16 cellular contexts compared by ENCODE assay signal in the genomic region with DNA sequence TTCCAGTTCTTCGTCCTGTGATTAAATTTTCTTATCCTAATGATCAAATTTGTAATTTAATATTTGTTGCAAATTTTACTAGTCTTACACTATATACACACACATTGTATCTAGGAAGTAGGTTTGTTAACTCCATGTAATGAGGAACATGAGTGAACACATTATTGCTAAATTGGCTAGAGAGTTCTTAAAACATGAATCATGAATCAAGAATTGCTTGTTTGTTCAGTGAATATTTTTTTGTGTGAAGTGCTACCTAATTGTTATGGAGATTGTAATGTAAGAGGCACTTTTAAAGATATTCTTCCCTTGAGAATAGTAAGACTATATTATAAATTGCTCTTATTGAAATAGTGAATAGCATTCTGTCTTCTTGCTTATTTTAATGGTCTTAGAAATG. TPM values are rescaled to one million over a fixed set of nuclear protein-coding genes. Genes with fewer than 3 reads are reported as not detected.
DNase-seq lines count a peak whose midpoint lies in the region; ATAC-seq, FAIRE-seq and TF ChIP-seq lines count a peak whose summit lies in the region.
"Had no signal": no experiment of that assay in that cellular context is flagged by ENCODE, and none has a peak within 500 bp of the region (broad histone marks: within the 10 kb centered on the region; RNA-seq: fewer than 3 reads in every experiment).

No MANE protein-coding gene starts in this region.

- in situ Hi-C loops in HepG2 (cut with HindIII; ENCODE audit: extremely low pct_ligation_motif_present, low pct_unique_long_range_greater_than_20kb) = no loop called here

- intact Hi-C loops in HepG2 (cut with micrococcal nuclease; ENCODE audit: unreplicated experiment) = no loop called here

- H3K36me3 Mint-ChIP-seq in activated naive CD8-positive, alpha-beta T cell treated with anti-CD3 and anti-CD28 coated beads, Interleukin-2, amount 50 U/mL, for 24 hours (ENCODE audit: low read depth) = no peaks in the 10 kb centered on the region
- H3K36me3 Mint-ChIP-seq in activated CD4-positive, alpha-beta memory T cell treated with anti-CD3 and anti-CD28 coated beads, Interleukin-2, amount 10 ng/mL, durations not matched to agents 7 days and 5 days (ENCODE audit: low read depth) = peaks cover 3% of the 10 kb centered on the region
- H3K36me3 Mint-ChIP-seq: type B pancreatic cell had no signal

- H3K36me3 ChIP-seq in fibroblast of lung (ENCODE audit: control insufficient read depth, insufficient read depth, low read length) = no peaks in the 10 kb centered on the region
- 0 out of 5 replicates have a peak, but pooled peaks cover 0 to 2% of the 10 kb centered on the region in 2 experiments for H3K36me3 ChIP-seq in HepG2 (replicated peaks in 1 of 2; ENCODE audit: control insufficient read depth in 1 of 2, insufficient read depth in 2 of 2, low read length in 2 of 2)
- H3K36me3 ChIP-seq: prostate gland had no signal

- no peaks in the 10 kb centered on the region for H3K9me3 Mint-ChIP-seq in activated naive CD8-positive, alpha-beta T cell treated with anti-CD3 and anti-CD28 coated beads, Interleukin-2, amount 50 U/mL, for 24 hours
- H3K9me3 Mint-ChIP-seq in activated CD4-positive, alpha-beta memory T cell treated with anti-CD3 and anti-CD28 coated beads, Interleukin-2, amount 10 ng/mL, durations not matched to agents 7 days and 5 days = no peaks in the 10 kb centered on the region
- H3K9me3 Mint-ChIP-seq: central memory CD8-positive, alpha-beta T cell; type B pancreatic cell had no signal

- CTCF ChIA-PET in HepG2 (lab: Yijun Ruan, JAX; ENCODE audit: low intra/inter-chr PET ratio, low total read pairs) = no interaction called here
- CTCF ChIA-PET in activated CD4-positive, alpha-beta memory T cell treated with anti-CD3 and anti-CD28 coated beads, Interleukin-2, amount 10 ng/mL, durations not matched to agents 7 days and 5 days (lab: Charles Lee) = no interaction called here

- TF ChIP-seq CTCF in fibroblast of lung (conservative IDR thresholded peaks at IDR 0.05 in 1 of 2, IDR thresholded peaks at IDR 0.05 in 1 of 2; ENCODE audit: low read depth in 1 of 2, low read length in 2 of 2) (no peak), HepG2 (CRISPR knock-in tag; IDR thresholded peaks at IDR 0.05) (no peak)

- H3K27me3 Mint-ChIP-seq in activated naive CD8-positive, alpha-beta T cell treated with anti-CD3 and anti-CD28 coated beads, Interleukin-2, amount 50 U/mL, for 24 hours = peaks cover 7% of the 10 kb centered on the region
- no peaks in the 10 kb centered on the region for H3K27me3 Mint-ChIP-seq in activated CD4-positive, alpha-beta memory T cell treated with anti-CD3 and anti-CD28 coated beads, Interleukin-2, amount 10 ng/mL, durations not matched to agents 7 days and 5 days
- H3K27me3 Mint-ChIP-seq: central memory CD8-positive, alpha-beta T cell; type B pancreatic cell had no signal

- H3K27ac ChIP-seq in fibroblast of lung (ENCODE audit: insufficient read depth, low read length) (no peak overlapping the region), HepG2 (ENCODE audit: extremely low read length, insufficient read depth, low read length) (no peak overlapping the region)
- H3K27ac ChIP-seq: prostate gland had no signal

- no peaks in the 10 kb centered on the region for H4K20me1 ChIP-seq in fibroblast of lung (ENCODE audit: control insufficient read depth, extremely low read depth, insufficient read depth, low read length)
- H4K20me1 ChIP-seq in HepG2 (ENCODE audit: insufficient read depth, low read length) = no peaks in the 10 kb centered on the region

- DNase-seq in SIG-M5 treated with dmso at 0.1 percent for 504 hours (lab: John Stamatoyannopoulos, UW; ENCODE audit: unreplicated experiment) (peak; percentile 28), SIG-M5 (lab: John Stamatoyannopoulos, UW) (no peak), NOMO-1 treated with dmso at 0.1 percent for 144 hours (lab: John Stamatoyannopoulos, UW; ENCODE audit: unreplicated experiment) (peak; percentile 6), fibroblast of lung (ENCODE audit: low read depth in 2 of 2) (peak; percentile 45 to 51), HepG2 (ENCODE audit: low spot score) (no peak)
- DNase-seq in activated naive CD8-positive, alpha-beta T cell treated with anti-CD3 and anti-CD28 coated beads, Interleukin-2, amount 50 U/mL, for 24 hours = no peak
- DNase-seq in activated CD4-positive, alpha-beta memory T cell treated with anti-CD3 and anti-CD28 coated beads, Interleukin-2, amount 10 ng/mL, durations not matched to agents 7 days and 5 days = no peak
- DNase-seq: activated CD4-positive, alpha-beta T cell treated with anti-CD3 and anti-CD28 coated beads, Interleukin-2, amount 50 U/mL, for 48 hours; activated effector memory CD4-positive, alpha-beta T cell treated with anti-CD3 and anti-CD28 coated beads, Interleukin-2, amount 50 U/mL, for 16 hours; DND-41; NCI-H510A treated with DMSO at 0.1 percent for 48 hours had no signal

- no TSS peak for BruUV-seq in HepG2 (replicated peaks; lab: Mats Ljungman, UMichigan)

- POLR2A ChIA-PET in HepG2 (lab: Yijun Ruan, JAX) = no interaction called here
- POLR2A ChIA-PET in activated CD4-positive, alpha-beta memory T cell treated with anti-CD3 and anti-CD28 coated beads, Interleukin-2, amount 10 ng/mL, durations not matched to agents 7 days and 5 days (lab: Charles Lee) = interaction anchor here (1.0 kb wide), 1 partner anchor 199 kb away, joined by 3 read pairs; no protein-coding TSS in a partner anchor

- no peak overlapping the region for H3K4me3 Mint-ChIP-seq in activated naive CD8-positive, alpha-beta T cell treated with anti-CD3 and anti-CD28 coated beads, Interleukin-2, amount 50 U/mL, for 24 hours
- H3K4me3 Mint-ChIP-seq in activated CD4-positive, alpha-beta memory T cell treated with anti-CD3 and anti-CD28 coated beads, Interleukin-2, amount 10 ng/mL, durations not matched to agents 7 days and 5 days = no peak overlapping the region
- H3K4me3 Mint-ChIP-seq: central memory CD8-positive, alpha-beta T cell; type B pancreatic cell had no signal

- H3K4me1 ChIP-seq in fibroblast of lung (ENCODE audit: control insufficient read depth, extremely low read depth, insufficient read depth, low read length) = peaks cover 4% of the 10 kb centered on the region
- H3K4me1 ChIP-seq in HepG2 (ENCODE audit: insufficient read depth, low read length) = peaks cover 19% of the 10 kb centered on the region; the same call in 1 of the 2 replicates
- H3K4me1 ChIP-seq: prostate gland had no signal

- H2AFZ ChIP-seq in fibroblast of lung (ENCODE audit: low read length) (no peak overlapping the region), HepG2 (ENCODE audit: low read length) (no peak overlapping the region)

- ATAC-seq in activated naive CD8-positive, alpha-beta T cell treated with anti-CD3 and anti-CD28 coated beads, Interleukin-2, amount 50 U/mL, for 24 hours = no peak
- ATAC-seq in HepG2 (no peak), HG02642 (IDR thresholded peaks at IDR 0.05; ENCODE audit: poor library complexity, unreplicated experiment) (no peak)

- H3K4me2 ChIP-seq in fibroblast of lung (ENCODE audit: extremely low read depth, insufficient read depth, low read length) (no peak overlapping the region), HepG2 (ENCODE audit: low read depth, low read length) (no peak overlapping the region)

- TF ChIP-seq EP300 in HepG2 (IDR thresholded peaks at IDR 0.05; ENCODE audit: low read depth in 2 of 2, low read length in 2 of 2) = no peak
- no peak for TF ChIP-seq EP300 in HepG2 (CRISPR knock-in tag; IDR thresholded peaks at IDR 0.05; ENCODE audit: borderline replicate concordance)

- H3K4me3 ChIP-seq in fibroblast of lung (replicated peaks in 1 of 4; ENCODE audit: control extremely low read depth in 1 of 4, insufficient read depth in 1 of 4, low read depth in 3 of 4, low read length in 4 of 4) (peak overlapping the region in 1 of 4 experiments; percentile 12), HepG2 (replicated peaks in 1 of 3; ENCODE audit: insufficient read depth in 1 of 3, low read depth in 2 of 3, low read length in 3 of 3) (no peak overlapping the region)
- H3K4me3 ChIP-seq: prostate gland had no signal

- no peak for TF ChIP-seq POLR2A in HepG2 (IDR thresholded peaks at IDR 0.05; ENCODE audit: insufficient read depth in 1 of 2, low read depth in 2 of 2, low read length in 2 of 2)

- H3K79me2 ChIP-seq in fibroblast of lung (ENCODE audit: control insufficient read depth, insufficient read depth, low read length) (peaks cover 85% of the 10 kb centered on the region), HepG2 (ENCODE audit: insufficient read depth, low read length) (peaks cover 32% of the 10 kb centered on the region)

- 96% methylated on average over 1 of the region's 1 CpG for WGBS in HepG2 (ENCODE audit: low lambda C conversion rate)

- H3K27me3 ChIP-seq in fibroblast of lung (ENCODE audit: control insufficient read depth, insufficient read depth, low read length) = no peaks in the 10 kb centered on the region
- no peaks in the 10 kb centered on the region for H3K27me3 ChIP-seq in HepG2 (ENCODE audit: control insufficient read depth in 1 of 2, insufficient read depth in 2 of 2, low read length in 2 of 2)

- peaks cover 10% of the 10 kb centered on the region for H3K4me1 Mint-ChIP-seq in activated naive CD8-positive, alpha-beta T cell treated with anti-CD3 and anti-CD28 coated beads, Interleukin-2, amount 50 U/mL, for 24 hours
- peaks cover 26% of the 10 kb centered on the region for H3K4me1 Mint-ChIP-seq in activated CD4-positive, alpha-beta memory T cell treated with anti-CD3 and anti-CD28 coated beads, Interleukin-2, amount 10 ng/mL, durations not matched to agents 7 days and 5 days

- no peaks in the 10 kb centered on the region for H3K9me3 ChIP-seq in fibroblast of lung (ENCODE audit: control insufficient read depth, insufficient read depth, low read depth, low read length)
- no peaks in the 10 kb centered on the region for H3K9me3 ChIP-seq in HepG2 (ENCODE audit: low read length)
- H3K9me3 ChIP-seq: prostate gland had no signal

- no peak for TF ChIP-seq RAD21 in HepG2 (CRISPR knock-in tag; IDR thresholded peaks at IDR 0.05)

- H3K27ac Mint-ChIP-seq in activated naive CD8-positive, alpha-beta T cell treated with anti-CD3 and anti-CD28 coated beads, Interleukin-2, amount 50 U/mL, for 24 hours = no peak overlapping the region
- no peak overlapping the region for H3K27ac Mint-ChIP-seq in activated CD4-positive, alpha-beta memory T cell treated with anti-CD3 and anti-CD28 coated beads, Interleukin-2, amount 10 ng/mL, durations not matched to agents 7 days and 5 days
- H3K27ac Mint-ChIP-seq: type B pancreatic cell had no signal

- H3K9ac ChIP-seq in fibroblast of lung (ENCODE audit: insufficient read depth, low read length) = no peak overlapping the region
- no peak overlapping the region for H3K9ac ChIP-seq in HepG2 (ENCODE audit: insufficient read depth, low read depth, low read length)

- FAIRE-seq in HepG2 (lab: Jason Lieb, UNC) = no peak

RNA-seq across cellular contexts. Expression of gene GPSM2, which starts 4.6 kb away (rescaled TPM):
- 28.0 and 36.2 TPM in 2 replicates for total RNA-seq in fibroblast of lung
- polyA plus RNA-seq in fibroblast of lung = 32.6 and 61.1 TPM in 2 replicates
- polyA plus RNA-seq in fibroblast of lung (2012) = 23.5 and 38.5 TPM in 2 replicates
- polyA minus RNA-seq in fibroblast of lung (ENCODE audit: low replicate concordance) = 8.4 and 19.6 TPM in 2 replicates
- 24.8 and 26.4 TPM in 2 replicates for total RNA-seq in HepG2 (2016; rRNA removed; fragmentation: Illumina TruSeq; extraction: Trizol)
- total RNA-seq in HepG2 (2016; cell fraction: cytosol; rRNA removed; fragmentation: Illumina TruSeq; extraction: Trizol; ENCODE audit: low read depth) = 13.7 and 15.4 TPM in 2 replicates
- total RNA-seq in HepG2 (2016; cell fraction: insoluble cytoplasmic fraction; rRNA removed; fragmentation: Illumina TruSeq; extraction: Trizol) = 24.3 and 29.3 TPM in 2 replicates
- 23.4 and 25.5 TPM in 2 replicates for total RNA-seq in HepG2 (2016; cell fraction: membrane; rRNA removed; fragmentation: Illumina TruSeq; extraction: Trizol)
- 10.7 and 16.0 TPM in 2 replicates for total RNA-seq in HepG2 (2016; cell fraction: nucleus; rRNA removed; fragmentation: Illumina TruSeq; extraction: Trizol)
- polyA plus RNA-seq in HepG2 (2011; rRNA removed) = 6.0 and 7.7 TPM in 2 replicates
- polyA plus RNA-seq in HepG2 (2011; cell fraction: cytosol; rRNA removed) = 4.2 and 5.3 TPM in 2 replicates
- polyA plus RNA-seq in HepG2 (2011; cell fraction: nucleus; rRNA removed) = 2.2 and 3.7 TPM in 2 replicates
- polyA plus RNA-seq in HepG2 (2012) = 4.7 and 9.4 TPM in 2 replicates
- polyA plus RNA-seq in HepG2 (2016; cell fraction: cytosol; fragmentation: Illumina TruSeq; extraction: Trizol; ENCODE audit: low read depth) = 6.2 and 7.5 TPM in 2 replicates
- 20.3 and 21.7 TPM in 2 replicates for polyA plus RNA-seq in HepG2 (2016; cell fraction: insoluble cytoplasmic fraction; fragmentation: Illumina TruSeq; extraction: Trizol; ENCODE audit: low read depth)
- polyA plus RNA-seq in HepG2 (2016; cell fraction: membrane; fragmentation: Illumina TruSeq; extraction: Trizol; ENCODE audit: low read depth) = 13.4 and 14.7 TPM in 2 replicates
- polyA plus RNA-seq in HepG2 (2016; cell fraction: nucleus; fragmentation: Illumina TruSeq; extraction: Trizol; ENCODE audit: insufficient read depth, low read depth) = 8.5 and 10.3 TPM in 2 replicates
- polyA minus RNA-seq in HepG2 (2011; rRNA and poly(A)+ RNA removed; ENCODE audit: low replicate concordance) = 6.8 and 30.4 TPM in 2 replicates
- 8.4 and 11.8 TPM in 2 replicates for polyA minus RNA-seq in HepG2 (2011; cell fraction: cytosol; rRNA and poly(A)+ RNA removed)
- 7.2 and 10.9 TPM in 2 replicates for polyA minus RNA-seq in HepG2 (2011; cell fraction: nucleus; rRNA and poly(A)+ RNA removed)
- total RNA-seq in activated CD4-positive, alpha-beta memory T cell treated with anti-CD3 and anti-CD28 coated beads, Interleukin-2, amount 10 ng/mL, durations not matched to agents 7 days and 5 days = 10 to 100 TPM; 43.2 to 47.1 TPM

RNA-seq across cellular contexts. Expression of gene AKNAD1, which starts 24.5 kb away (rescaled TPM):
- total RNA-seq in fibroblast of lung (0.17 and 0.26 TPM in 2 replicates), HepG2 (2016; rRNA removed; fragmentation: Illumina TruSeq; extraction: Trizol) (not detected in 2 replicates)
- polyA plus RNA-seq in fibroblast of lung (0.71 and 1.2 TPM in 2 replicates), HepG2 (2011; rRNA removed) (not detected in 2 replicates)
- polyA plus RNA-seq in fibroblast of lung (2012) = 0.83 and 1.1 TPM in 2 replicates
- polyA minus RNA-seq in fibroblast of lung (ENCODE audit: low replicate concordance) = not detected in 2 replicates
- not detected in 2 replicates for total RNA-seq in HepG2 (2016; cell fraction: cytosol; rRNA removed; fragmentation: Illumina TruSeq; extraction: Trizol; ENCODE audit: low read depth)
- total RNA-seq in HepG2 (2016; cell fraction: insoluble cytoplasmic fraction; rRNA removed; fragmentation: Illumina TruSeq; extraction: Trizol) = not detected in 2 replicates
- total RNA-seq in HepG2 (2016; cell fraction: membrane; rRNA removed; fragmentation: Illumina TruSeq; extraction: Trizol) = not detected in 2 replicates
- not detected in 2 replicates for total RNA-seq in HepG2 (2016; cell fraction: nucleus; rRNA removed; fragmentation: Illumina TruSeq; extraction: Trizol)
- not detected in 2 replicates for polyA plus RNA-seq in HepG2 (2011; cell fraction: cytosol; rRNA removed)
- polyA plus RNA-seq in HepG2 (2011; cell fraction: nucleus; rRNA removed) = not detected in 2 replicates
- not detected in 2 replicates for polyA plus RNA-seq in HepG2 (2012)
- polyA plus RNA-seq in HepG2 (2016; cell fraction: cytosol; fragmentation: Illumina TruSeq; extraction: Trizol; ENCODE audit: low read depth) = not detected in 2 replicates
- not detected in 2 replicates for polyA plus RNA-seq in HepG2 (2016; cell fraction: insoluble cytoplasmic fraction; fragmentation: Illumina TruSeq; extraction: Trizol; ENCODE audit: low read depth)
- polyA plus RNA-seq in HepG2 (2016; cell fraction: membrane; fragmentation: Illumina TruSeq; extraction: Trizol; ENCODE audit: low read depth) = not detected in 2 replicates
- polyA plus RNA-seq in HepG2 (2016; cell fraction: nucleus; fragmentation: Illumina TruSeq; extraction: Trizol; ENCODE audit: insufficient read depth, low read depth) = not detected in 2 replicates
- 0.09 TPM in 1 of 2 replicates, not detected in the other for polyA minus RNA-seq in HepG2 (2011; rRNA and poly(A)+ RNA removed; ENCODE audit: low replicate concordance)
- polyA minus RNA-seq in HepG2 (2011; cell fraction: cytosol; rRNA and poly(A)+ RNA removed) = not detected in 2 replicates
- polyA minus RNA-seq in HepG2 (2011; cell fraction: nucleus; rRNA and poly(A)+ RNA removed) = 1.0 TPM in 1 of 2 replicates, not detected in the other
- not detected for total RNA-seq in activated CD4-positive, alpha-beta memory T cell treated with anti-CD3 and anti-CD28 coated beads, Interleukin-2, amount 10 ng/mL, durations not matched to agents 7 days and 5 days
- total RNA-seq: epithelial cell of proximal tubule had no signal

Comparison
In these comparisons a context has a peak if more than half of its experiments do, and no peak if none do; other contexts are left out.
1. DNase-seq: peak in SIG-M5 treated with dmso at 0.1 percent for 504 hours (single experiment), NOMO-1 treated with dmso at 0.1 percent for 144 hours (single experiment) and fibroblast of lung (2 of 2); none in SIG-M5 (single experiment), activated naive CD8-positive, alpha-beta T cell treated with anti-CD3 and anti-CD28 coated beads, Interleukin-2, amount 50 U/mL, for 24 hours (single experiment), HepG2 (single experiment) and activated CD4-positive, alpha-beta memory T cell treated with anti-CD3 and anti-CD28 coated beads, Interleukin-2, amount 10 ng/mL, durations not matched to agents 7 days and 5 days (single experiment).